Comparison of ENCODE assay signal across 26 cellular contexts in genomic region chr1:30864681-30865080, GRCh38. TPM values are rescaled to one million over a fixed set of nuclear protein-coding genes. Genes with fewer than 3 reads are reported as not detected.
"Had no signal": no experiment of that assay in that cellular context is flagged by ENCODE, and none has a peak within 500 bp of the region (broad histone marks: within the 10 kb centered on the region; RNA-seq: fewer than 3 reads in every experiment).

No MANE protein-coding gene starts in this region.

- H3K36me3 Mint-ChIP-seq: activated CD8-positive, alpha-beta memory T cell treated with anti-CD3 and anti-CD28 coated beads, Interleukin-2, amount 10 ng/mL, durations not matched to agents 7 days and 5 days; activated naive CD4-positive, alpha-beta T cell treated with anti-CD3 and anti-CD28 coated beads, Interleukin-2, amount 50 U/mL, for 24 hours; T-cell had no signal

- H3K27ac ChIP-seq: breast epithelium, Peyer's patch, RWPE1 had no signal

- H3K4me3 Mint-ChIP-seq: activated B cell treated with CpG ODN at 0.5 μM for 24 hours; activated CD4-positive, alpha-beta T cell treated with anti-CD3 and anti-CD28 coated beads, Interleukin-2, amount 10 ng/mL, durations not matched to agents 24 days and 14 days; activated CD8-positive, alpha-beta memory T cell treated with anti-CD3 and anti-CD28 coated beads, Interleukin-2, amount 10 ng/mL, durations not matched to agents 7 days and 5 days; activated naive CD4-positive, alpha-beta T cell treated with anti-CD3 and anti-CD28 coated beads, Interleukin-2, amount 50 U/mL, for 24 hours; activated T-cell treated with anti-CD3 and anti-CD28 coated beads, Interleukin-2, amount 50 U/mL, for 24 hours; activated T-helper 1 cell treated with anti-CD3 and anti-CD28 coated beads, Interleukin-12 subunit alpha, Interleukin-12 subunit beta, Interleukin-2, Interleukin-4 antibody, amounts not matched to agents 30 ng/mL and 10 ng/mL and 1 ng/mL, durations not matched to agents 14 hours and 24 hours and 36 hours; T-cell had no signal

- H3K9me3 ChIP-seq: breast epithelium, MG63, Peyer's patch had no signal

- H3K27me3 ChIP-seq: breast epithelium, MG63, Peyer's patch had no signal

- H3K4me3 ChIP-seq: breast epithelium, MG63, Peyer's patch had no signal

- ATAC-seq: activated CD8-positive, alpha-beta memory T cell treated with anti-CD3 and anti-CD28 coated beads, Interleukin-2, amount 10 ng/mL, durations not matched to agents 7 days and 5 days; T-cell had no signal

- H3K36me3 ChIP-seq: breast epithelium, MG63, Peyer's patch had no signal

- H3K4me1 Mint-ChIP-seq: activated naive CD4-positive, alpha-beta T cell treated with anti-CD3 and anti-CD28 coated beads, Interleukin-2, amount 50 U/mL, for 24 hours had no signal

- H3K9me3 Mint-ChIP-seq: activated B cell treated with CpG ODN at 0.5 μM for 24 hours; activated CD4-positive, alpha-beta T cell treated with anti-CD3 and anti-CD28 coated beads, Interleukin-2, amount 10 ng/mL, durations not matched to agents 24 days and 14 days; activated naive CD4-positive, alpha-beta T cell treated with anti-CD3 and anti-CD28 coated beads, Interleukin-2, amount 50 U/mL, for 24 hours; activated T-cell treated with anti-CD3 and anti-CD28 coated beads, Interleukin-2, amount 50 U/mL, for 24 hours; activated T-helper 1 cell treated with anti-CD3 and anti-CD28 coated beads, Interleukin-12 subunit alpha, Interleukin-12 subunit beta, Interleukin-2, Interleukin-4 antibody, amounts not matched to agents 30 ng/mL and 10 ng/mL and 1 ng/mL, durations not matched to agents 14 hours and 24 hours and 36 hours; T-cell had no signal

- H3K4me1 ChIP-seq: breast epithelium, Peyer's patch had no signal

- H3K27ac Mint-ChIP-seq: activated B cell treated with CpG ODN at 0.5 μM for 24 hours; activated CD4-positive, alpha-beta T cell treated with anti-CD3 and anti-CD28 coated beads, Interleukin-2, amount 10 ng/mL, durations not matched to agents 24 days and 14 days; activated CD8-positive, alpha-beta memory T cell treated with anti-CD3 and anti-CD28 coated beads, Interleukin-2, amount 10 ng/mL, durations not matched to agents 7 days and 5 days; activated naive CD4-positive, alpha-beta T cell treated with anti-CD3 and anti-CD28 coated beads, Interleukin-2, amount 50 U/mL, for 24 hours; activated T-cell treated with anti-CD3 and anti-CD28 coated beads, Interleukin-2, amount 50 U/mL, for 24 hours; activated T-helper 1 cell treated with anti-CD3 and anti-CD28 coated beads, Interleukin-12 subunit alpha, Interleukin-12 subunit beta, Interleukin-2, Interleukin-4 antibody, amounts not matched to agents 30 ng/mL and 10 ng/mL and 1 ng/mL, durations not matched to agents 14 hours and 24 hours and 36 hours had no signal

- DNase-seq: activated B cell treated with CpG ODN at 0.5 μM for 24 hours; activated CD4-positive, alpha-beta T cell treated with anti-CD3 and anti-CD28 coated beads for 1 hour; activated CD4-positive, alpha-beta T cell treated with anti-CD3 and anti-CD28 coated beads, Interleukin-2, amount 10 ng/mL, durations not matched to agents 24 days and 14 days; activated CD4-positive, alpha-beta T cell treated with anti-CD3 and anti-CD28 coated beads, Interleukin-2, amount 50 U/mL, for 48 hours; activated CD8-positive, alpha-beta memory T cell treated with anti-CD3 and anti-CD28 coated beads, Interleukin-2, amount 10 ng/mL, durations not matched to agents 7 days and 5 days; activated effector memory CD4-positive, alpha-beta T cell treated with Interleukin-2 at 50 U/mL for 16 hours; activated naive CD4-positive, alpha-beta T cell; activated T-cell treated with anti-CD3 and anti-CD28 coated beads, Interleukin-2, amount 50 U/mL, for 24 hours; aorta; MG63; MV-4-11; NCI-H1092 treated with DMSO at 0.1 percent for 48 hours; NCI-H1436; NCI-H187; NCI-H2081; NCI-H446; NCI-H524; Peyer's patch; SIG-M5; T-cell; T-helper 2 cell; T1000 had no signal

RNA-seq across cellular contexts. Expression of gene SDC3, which starts 43.9 kb away (rescaled TPM):
- total RNA-seq: activated CD8-positive, alpha-beta memory T cell treated with anti-CD3 and anti-CD28 coated beads, Interleukin-2, amount 10 ng/mL, durations not matched to agents 7 days and 5 days had no signal
